In genomic region chr1:210792703-210793102, GRCh38 we compare ENCODE assay signal across 14 cellular contexts.
DNase-seq lines count a peak whose midpoint lies in the region; ATAC-seq and TF ChIP-seq lines count a peak whose summit lies in the region.
"Had no signal": no experiment of that assay in that cellular context is flagged by ENCODE, and none has a peak within 500 bp of the region (broad histone marks: within the 10 kb centered on the region; RNA-seq: fewer than 3 reads in every experiment).

No MANE protein-coding gene starts in this region.

- POLR2A ChIA-PET in HCT116 (lab: Charles Lee) = no interaction called here
- POLR2A ChIA-PET in CD8-positive, alpha-beta memory T cell (lab: Charles Lee) = no interaction called here

- H3K27me3 Mint-ChIP-seq in CD8-positive, alpha-beta memory T cell = peaks cover 8 to 28% of the 10 kb centered on the region in 2 donors

- H3K4me3 Mint-ChIP-seq in CD8-positive, alpha-beta memory T cell = no peak overlapping the region
- H3K4me3 Mint-ChIP-seq: activated naive CD4-positive, alpha-beta T cell treated with anti-CD3 and anti-CD28 coated beads, Interleukin-2, amount 50 U/mL, for 24 hours had no signal

- no peak overlapping the region for H3K9ac ChIP-seq in HCT116 (ENCODE audit: low read length)

- no peak overlapping the region for H3K4me2 ChIP-seq in HCT116 (ENCODE audit: low read length)

- H3K4me1 ChIP-seq in HCT116 (ENCODE audit: control insufficient read depth in 1 of 2, insufficient read depth in 2 of 2, low read length in 2 of 2) = no peaks in the 10 kb centered on the region
- H3K4me1 ChIP-seq in CD8-positive, alpha-beta memory T cell (ENCODE audit: insufficient read depth, low read length) = no peaks in the 10 kb centered on the region
- no peaks in the 10 kb centered on the region for H3K4me1 ChIP-seq in thyroid gland

- no peaks in the 10 kb centered on the region for H3K36me3 ChIP-seq in HCT116 (ENCODE audit: control insufficient read depth in 1 of 2, insufficient read depth in 2 of 2, low read length in 2 of 2)
- H3K36me3 ChIP-seq in CD8-positive, alpha-beta memory T cell (ENCODE audit: insufficient read depth, low read length) = no peaks in the 10 kb centered on the region
- H3K36me3 ChIP-seq in thyroid gland = no peaks in the 10 kb centered on the region

- H3K79me2 ChIP-seq in HCT116 (ENCODE audit: insufficient read depth, low read length) = no peaks in the 10 kb centered on the region

- peaks cover 16% of the 10 kb centered on the region for H3K27me3 ChIP-seq in HCT116 (ENCODE audit: insufficient read depth, low read length)
- no peaks in the 10 kb centered on the region for H3K27me3 ChIP-seq in CD8-positive, alpha-beta memory T cell (ENCODE audit: insufficient read depth, low read length, poor library complexity, severe bottlenecking)
- H3K27me3 ChIP-seq in thyroid gland = no peaks in the 10 kb centered on the region

- no peak for TF ChIP-seq CTCF in HCT116 (IDR thresholded peaks at IDR 0.05 in 2 of 3, conservative IDR thresholded peaks at IDR 0.05 in 1 of 3; ENCODE audit: borderline replicate concordance in 1 of 3, insufficient read depth in 1 of 3, low read depth in 2 of 3, low read length in 2 of 3)
- no peak for TF ChIP-seq CTCF in thyroid gland (IDR thresholded peaks at IDR 0.05)

- RAD21 ChIA-PET in HCT116 (lab: Charles Lee; ENCODE audit: low non-redundant PET in 1 of 2, low total read pairs in 2 of 2, uncharacterized antibody in 2 of 2, unreplicated experiment in 2 of 2) = no interaction called here

- no peak for TF ChIP-seq RAD21 in HCT116 (IDR thresholded peaks at IDR 0.05; ENCODE audit: low read depth)

- intact Hi-C loops in HCT116 (cut with micrococcal nuclease) (no loop called here), thyroid gland (cut with DNase I) (no loop called here)

- TF ChIP-seq POLR2A in HCT116 (IDR thresholded peaks at IDR 0.05; ENCODE audit: borderline replicate concordance, extremely low read depth, insufficient read depth, insufficient read length) (no peak), thyroid gland (IDR thresholded peaks at IDR 0.05) (no peak)

- WGBS in thyroid gland, 2 donors = 72 to 85% methylated on average over 2 of the region's 2 CpGs

- peaks cover 0 to 3% (median 0%) of the 10 kb centered on the region in 5 donors for H3K9me3 Mint-ChIP-seq in CD8-positive, alpha-beta memory T cell
- H3K9me3 Mint-ChIP-seq: activated naive CD4-positive, alpha-beta T cell treated with anti-CD3 and anti-CD28 coated beads, Interleukin-2, amount 50 U/mL, for 24 hours had no signal

- H3K4me3 ChIP-seq in HCT116 (replicated peaks in 1 of 2; ENCODE audit: low read depth in 1 of 2, low read length in 2 of 2) = no peak overlapping the region
- H3K4me3 ChIP-seq in CD8-positive, alpha-beta memory T cell (ENCODE audit: low read length) = no peak overlapping the region
- H3K4me3 ChIP-seq in thyroid gland (replicated peaks in 1 of 3) = no peak overlapping the region
- H3K4me3 ChIP-seq: SK-N-MC had no signal

- H3K27ac ChIP-seq in HCT116 (ENCODE audit: low read depth, low read length) = no peak overlapping the region
- no peak overlapping the region for H3K27ac ChIP-seq in CD8-positive, alpha-beta memory T cell (ENCODE audit: low read depth, low read length)
- H3K27ac ChIP-seq in thyroid gland = no peak overlapping the region
- H3K27ac ChIP-seq: SK-N-MC had no signal

- no peak overlapping the region for H2AFZ ChIP-seq in HCT116 (ENCODE audit: low read depth, low read length, poor library complexity, severe bottlenecking)

- DNase-seq in AG08396 (ENCODE audit: low spot score) = peak; percentile 36
- DNase-seq in HCT116 (ENCODE audit: low read depth, low spot score) = no peak
- peak; percentile 85 for DNase-seq in amniotic epithelial cell (ENCODE audit: low read depth)
- DNase-seq in iris pigment epithelial cell (ENCODE audit: low read depth) = peak; percentile 62
- DNase-seq in CD8-positive, alpha-beta memory T cell = no peak
- no peak for DNase-seq in thyroid gland
- DNase-seq: activated CD4-positive, alpha-beta T cell treated with anti-CD3 and anti-CD28 coated beads, Interleukin-2, amount 50 U/mL, for 1 hour; Calu3; kidney; stimulated activated naive CD4-positive, alpha-beta T cell treated with Interleukin-2 at 50 U/mL for 16 hours had no signal

- ATAC-seq in HCT116 = no peak
- ATAC-seq in GM18520 (IDR thresholded peaks at IDR 0.05; ENCODE audit: unreplicated experiment) = no peak
- no peak for ATAC-seq in HG02852 (IDR thresholded peaks at IDR 0.05; ENCODE audit: unreplicated experiment)

- no peaks in the 10 kb centered on the region for H3K4me1 Mint-ChIP-seq in CD8-positive, alpha-beta memory T cell
- H3K4me1 Mint-ChIP-seq: activated naive CD4-positive, alpha-beta T cell treated with anti-CD3 and anti-CD28 coated beads, Interleukin-2, amount 50 U/mL, for 24 hours had no signal

- no peak overlapping the region for H3K27ac Mint-ChIP-seq in CD8-positive, alpha-beta memory T cell
- H3K27ac Mint-ChIP-seq: activated naive CD4-positive, alpha-beta T cell treated with anti-CD3 and anti-CD28 coated beads, Interleukin-2, amount 50 U/mL, for 24 hours had no signal

- no peaks in the 10 kb centered on the region for H3K9me2 ChIP-seq in HCT116 (ENCODE audit: insufficient read depth)

- H4K20me1 ChIP-seq in HCT116 (ENCODE audit: insufficient read depth) = no peaks in the 10 kb centered on the region

- CTCF ChIA-PET in HCT116 (lab: Charles Lee) = no interaction called here
- CTCF ChIA-PET in CD8-positive, alpha-beta memory T cell (lab: Charles Lee) = no interaction called here

- H3K36me3 Mint-ChIP-seq in CD8-positive, alpha-beta memory T cell = no peaks in the 10 kb centered on the region
- H3K36me3 Mint-ChIP-seq: activated naive CD4-positive, alpha-beta T cell treated with anti-CD3 and anti-CD28 coated beads, Interleukin-2, amount 50 U/mL, for 24 hours had no signal

- no TSS peak for BruUV-seq in HCT116 (replicated peaks; lab: Mats Ljungman, UMichigan)

- H3K9me3 ChIP-seq in HCT116 (ENCODE audit: control insufficient read depth in 1 of 2, insufficient read depth in 1 of 2, low read depth in 1 of 2, low read length in 2 of 2) = no peaks in the 10 kb centered on the region
- no peaks in the 10 kb centered on the region for H3K9me3 ChIP-seq in CD8-positive, alpha-beta memory T cell (ENCODE audit: low read length)
- no peaks in the 10 kb centered on the region for H3K9me3 ChIP-seq in thyroid gland

TF ChIP-seq in HCT116, 20 proteins besides CTCF, POLR2A, EP300 and RAD21:
- TF ChIP-seq FOSL1 (IDR thresholded peaks at IDR 0.05; ENCODE audit: low read depth) (peak; percentile 24; the same call in 1 of the 2 replicates), CBX3 (IDR thresholded peaks at IDR 0.05; ENCODE audit: low read depth) (no peak), ZBTB33 (IDR thresholded peaks at IDR 0.05; ENCODE audit: extremely low read depth, insufficient replicate concordance, low read length) (no peak), JUND (IDR thresholded peaks at IDR 0.05) (no peak), EZH2phosphoT487 (IDR thresholded peaks at IDR 0.05; ENCODE audit: borderline replicate concordance) (no peak)

Comparison
In these comparisons a context has a peak if more than half of its experiments do, and no peak if none do; other contexts are left out.
1. DNase-seq: peak in AG08396 (single experiment), amniotic epithelial cell (single experiment) and iris pigment epithelial cell (single experiment); none in HCT116 (single experiment), CD8-positive, alpha-beta memory T cell (0 of 5) and thyroid gland (0 of 2).